1 cellular context compared by ENCODE assay signal in genomic region chr16:71808593-71809449, GRCh38.
TF ChIP-seq lines count a peak whose summit lies in the region.

TSS of gene AP1G1 (minus strand) at chr16:71808834. CDS start at chr16:71789479, 19,355 bp downstream.

TF ChIP-seq in HepG2, 621 proteins besides CTCF, POLR2A, EP300 and RAD21 (continued from another document and continues in another):
- peak; percentile 60; the same call in 1 of the 2 replicates for TF ChIP-seq ZNF609 (CRISPR knock-in tag; IDR thresholded peaks at IDR 0.05; ENCODE audit: borderline replicate concordance)
- TF ChIP-seq ZBTB21 (CRISPR knock-in tag; IDR thresholded peaks at IDR 0.05) = peak; percentile 94
- no peak for TF ChIP-seq MLX (CRISPR knock-in tag; IDR thresholded peaks at IDR 0.05)
- TF ChIP-seq ZNF547 (CRISPR knock-in tag; IDR thresholded peaks at IDR 0.05) = no peak
- 0 out of 2 replicates have a peak, but pooled peaks have one; percentile 25 for TF ChIP-seq ZBTB14 (CRISPR knock-in tag; IDR thresholded peaks at IDR 0.05)
- peak; percentile 55; the same call in 1 of the 2 replicates for TF ChIP-seq MIER3 (CRISPR knock-in tag; IDR thresholded peaks at IDR 0.05; ENCODE audit: borderline replicate concordance)
- TF ChIP-seq HOXA9 (CRISPR knock-in tag; IDR thresholded peaks at IDR 0.05; ENCODE audit: borderline replicate concordance) = no peak
- no peak for TF ChIP-seq USF2 (IDR thresholded peaks at IDR 0.05; ENCODE audit: low read depth, low read length)
- no peak for TF ChIP-seq USF2 (CRISPR knock-in tag; IDR thresholded peaks at IDR 0.05; ENCODE audit: borderline replicate concordance)
- TF ChIP-seq FLYWCH1 (CRISPR knock-in tag; IDR thresholded peaks at IDR 0.05) = no peak
- TF ChIP-seq ZNF691 (CRISPR knock-in tag; IDR thresholded peaks at IDR 0.05; ENCODE audit: borderline replicate concordance, low read depth) = peak; percentile 85
- peak; percentile 36; the same call in 1 of the 2 replicates for TF ChIP-seq ZBTB42 (CRISPR knock-in tag; IDR thresholded peaks at IDR 0.05)
- peak; percentile 95 for TF ChIP-seq ZMYM4 (CRISPR knock-in tag; IDR thresholded peaks at IDR 0.05)
- TF ChIP-seq ZNF557 (CRISPR knock-in tag; IDR thresholded peaks at IDR 0.05) = peak; percentile 85; the same call in 1 of the 2 replicates
- TF ChIP-seq SIN3B (IDR thresholded peaks at IDR 0.05; ENCODE audit: low read length) = peak; percentile 87
- peak; percentile 69; the same call in 1 of the 2 replicates for TF ChIP-seq TOE1 (CRISPR knock-in tag; IDR thresholded peaks at IDR 0.05)
- TF ChIP-seq FOXP4 (CRISPR knock-in tag; IDR thresholded peaks at IDR 0.05) = peak; percentile 70
- no peak for TF ChIP-seq ATAD3A (CRISPR knock-in tag; IDR thresholded peaks at IDR 0.05)
- peak; percentile 80; the same call in 1 of the 2 replicates for TF ChIP-seq ZSCAN30 (CRISPR knock-in tag; IDR thresholded peaks at IDR 0.05)
- peak; percentile 84 for TF ChIP-seq NFE2L1 (CRISPR knock-in tag; IDR thresholded peaks at IDR 0.05; ENCODE audit: borderline replicate concordance)
- TF ChIP-seq PRDM4 (CRISPR knock-in tag; IDR thresholded peaks at IDR 0.05; ENCODE audit: borderline replicate concordance) = no peak
- TF ChIP-seq FOXJ3 (CRISPR knock-in tag; IDR thresholded peaks at IDR 0.05; ENCODE audit: borderline replicate concordance) = peak; percentile 37; the same call in 1 of the 2 replicates
- TF ChIP-seq ZNF570 (CRISPR knock-in tag; IDR thresholded peaks at IDR 0.05; ENCODE audit: borderline replicate concordance) = no peak
- TF ChIP-seq ZBTB10 (CRISPR knock-in tag; IDR thresholded peaks at IDR 0.05; ENCODE audit: borderline replicate concordance) = no peak
- no peak for TF ChIP-seq FOXP1 (IDR thresholded peaks at IDR 0.05)
- 0 out of 2 replicates have a peak, but pooled peaks have one; percentile 10 for TF ChIP-seq FOXP1 (CRISPR knock-in tag; IDR thresholded peaks at IDR 0.05)
- TF ChIP-seq ZNF792 (CRISPR knock-in tag; IDR thresholded peaks at IDR 0.05) = peak; percentile 82
- TF ChIP-seq NBN (conservative IDR thresholded peaks at IDR 0.05) = no peak
- 0 out of 2 replicates have a peak, but pooled peaks have one; percentile 53 for TF ChIP-seq SRY (CRISPR knock-in tag; IDR thresholded peaks at IDR 0.05)
- TF ChIP-seq ZNF496 (CRISPR knock-in tag; IDR thresholded peaks at IDR 0.05; ENCODE audit: insufficient replicate concordance) = no peak
- peak; percentile 67; the same call in 1 of the 2 replicates for TF ChIP-seq HMG20B (CRISPR knock-in tag; conservative IDR thresholded peaks at IDR 0.05)
- TF ChIP-seq YEATS4 (CRISPR knock-in tag; IDR thresholded peaks at IDR 0.05; ENCODE audit: borderline replicate concordance) = peak; percentile 98
- no peak; the same call in 1 of the 2 replicates for TF ChIP-seq THAP8 (CRISPR knock-in tag; IDR thresholded peaks at IDR 0.05; ENCODE audit: borderline replicate concordance)
- peak; percentile 64 for TF ChIP-seq NCOA2 (CRISPR knock-in tag; IDR thresholded peaks at IDR 0.05)
- peak; percentile 84 for TF ChIP-seq ZNF687 (CRISPR knock-in tag; IDR thresholded peaks at IDR 0.05)
- TF ChIP-seq ZNF883 (CRISPR knock-in tag; IDR thresholded peaks at IDR 0.05; ENCODE audit: not compliant biosample characterization) = no peak
